Comparison of ENCODE assay signal across 8 cellular contexts in genomic region chr6:30690403-30691207, GRCh38. TPM values are rescaled to one million over a fixed set of nuclear protein-coding genes. Genes with fewer than 3 reads are reported as not detected.
DNase-seq lines count a peak whose midpoint lies in the region; ATAC-seq and TF ChIP-seq lines count a peak whose summit lies in the region.

NRM (minus strand) TSS chr6:30690984; CDS start chr6:30690974, 10 bp downstream.

- no peak within 1 kb of the TSS for H3K9ac ChIP-seq in parathyroid adenoma

- H3K4me2 ChIP-seq in parathyroid adenoma (ENCODE audit: low read length) = peak within 1 kb of the TSS; percentile 94

- H3K27ac ChIP-seq in parathyroid adenoma = peak within 1 kb of the TSS; percentile 69
- H3K27ac ChIP-seq in upper lobe of right lung = peak within 1 kb of the TSS; percentile 62

- no peak for TF ChIP-seq CTCF in parathyroid adenoma (IDR thresholded peaks at IDR 0.05)
- no peak for TF ChIP-seq CTCF in upper lobe of right lung (IDR thresholded peaks at IDR 0.05)

- H3K27me3 ChIP-seq in parathyroid adenoma (ENCODE audit: control insufficient read depth, insufficient read depth, low read length) (no peaks in the 10 kb centered on the region), upper lobe of right lung (no peaks in the 10 kb centered on the region)

- H3K4me1 ChIP-seq in parathyroid adenoma = peaks cover 11% of the 10 kb centered on the region
- peaks cover 32% of the 10 kb centered on the region for H3K4me1 ChIP-seq in upper lobe of right lung

- H2AFZ ChIP-seq in parathyroid adenoma = peak within 1 kb of the TSS; percentile 98

- H3K9me3 ChIP-seq in parathyroid adenoma (ENCODE audit: control insufficient read depth, low read length) = no peaks in the 10 kb centered on the region
- no peaks in the 10 kb centered on the region for H3K9me3 ChIP-seq in upper lobe of right lung

- no peaks in the 10 kb centered on the region for H3K79me2 ChIP-seq in parathyroid adenoma

- DNase-seq in COLO668 (lab: John Stamatoyannopoulos, UW; ENCODE audit: unreplicated experiment) (peak; percentile 86), H4 (ENCODE audit: low spot score) (peak; percentile 79), NCI-H146 treated with DMSO at 0.1 percent for 48 hours (lab: John Stamatoyannopoulos, UW; ENCODE audit: unreplicated experiment) (peak; percentile 90), T-helper 1 cell (peak; percentile 56 to 79 (median 65)), amniotic epithelial cell (ENCODE audit: low read depth) (peak; percentile 66), cardiac septum (ENCODE audit: low spot score) (peak; percentile 94), upper lobe of right lung (peak; percentile 92)

- intact Hi-C loops in cardiac septum (cut with DNase I) = no loop called here
- intact Hi-C loops in upper lobe of right lung (cut with DNase I) = no loop called here

- peak; percentile 83 for ATAC-seq in upper lobe of right lung

- H3K36me3 ChIP-seq in parathyroid adenoma (ENCODE audit: control insufficient read depth, insufficient read depth, low read length) (no peaks in the 10 kb centered on the region), upper lobe of right lung (no peaks in the 10 kb centered on the region)

- peak within 1 kb of the TSS; percentile 86 for H3K4me3 ChIP-seq in parathyroid adenoma (ENCODE audit: low read depth, low read length)
- peak within 1 kb of the TSS; percentile 58 for H3K4me3 ChIP-seq in upper lobe of right lung

RNA-seq across cellular contexts. Expression of gene NRM, which starts in this region (rescaled TPM):
- 15.0 and 20.1 TPM in 2 replicates for total RNA-seq in H4 (2014; rRNA removed; shearing (Covaris generic))
- total RNA-seq in cardiac septum (4.3 TPM), upper lobe of right lung (9.5 TPM)

Comparison
In these comparisons a context has a peak if more than half of its experiments do, and no peak if none do; other contexts are left out.
1. Peak in every context shown above with its lines: DNase-seq, ATAC-seq, H3K4me3 ChIP-seq and H3K27ac ChIP-seq.